In the genomic region with DNA sequence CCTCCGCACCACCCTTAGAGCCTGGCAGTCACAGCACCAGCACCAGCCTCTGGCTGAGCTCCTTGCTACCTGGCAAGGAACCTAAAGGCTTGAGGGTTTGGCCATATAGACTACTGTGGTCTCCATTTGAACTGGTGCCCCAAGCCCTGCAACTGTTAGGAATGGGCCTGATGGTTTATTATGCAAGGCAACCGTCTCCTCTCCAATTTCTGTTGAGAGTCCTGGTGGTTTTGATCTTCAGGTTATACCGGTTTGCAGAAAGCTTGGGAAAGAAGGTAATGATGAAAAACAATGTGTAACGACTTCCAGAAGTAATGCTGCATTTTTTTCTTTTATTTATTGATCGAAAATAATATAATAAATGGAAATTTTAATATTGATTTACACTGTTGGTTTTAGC, we compare ENCODE assay signal across 28 cellular contexts.
"Had no signal": no experiment of that assay in that cellular context is flagged by ENCODE, and none has a peak within 500 bp of the region (broad histone marks: within the 10 kb centered on the region; RNA-seq: fewer than 3 reads in every experiment).

No MANE protein-coding gene starts in this region.

- H3K9me3 Mint-ChIP-seq: activated B cell treated with CpG ODN at 0.5 μM for 24 hours; activated naive CD8-positive, alpha-beta T cell treated with anti-CD3 and anti-CD28 coated beads, Interleukin-2, amount 10 ng/mL, durations not matched to agents 7 days and 5 days; activated T-cell treated with anti-CD3 and anti-CD28 coated beads, Interleukin-2, amount 50 U/mL, for 4 hours; activated T-helper 2 cell treated with anti-CD3 and anti-CD28 coated beads, Interferon-gamma antibody, Interleukin-2, Interleukin-4, amounts not matched to agents 10 μg/mL and 5 μg/mL and 100 μg/mL, durations not matched to agents 14 hours and 24 hours and 36 hours; memory B cell; naive thymus-derived CD4-positive, alpha-beta T cell; neural crest cell; T-helper 1 cell treated with Interleukin-12 subunit alpha and Interleukin-12 subunit beta and Interleukin-4 antibody, amounts not matched to agents 30 μg/mL and 1 μg/mL, for 36 hours had no signal

- H3K4me1 Mint-ChIP-seq: activated B cell treated with CpG ODN at 0.5 μM for 24 hours, memory B cell, neural crest cell had no signal

- H3K4me3 Mint-ChIP-seq: activated B cell treated with CpG ODN at 0.5 μM for 24 hours; activated naive CD8-positive, alpha-beta T cell treated with anti-CD3 and anti-CD28 coated beads, Interleukin-2, amount 10 ng/mL, durations not matched to agents 7 days and 5 days; activated T-cell treated with anti-CD3 and anti-CD28 coated beads, Interleukin-2, amount 50 U/mL, for 4 hours; memory B cell; naive thymus-derived CD4-positive, alpha-beta T cell; neural crest cell; T-helper 1 cell treated with Interleukin-12 subunit alpha and Interleukin-12 subunit beta and Interleukin-4 antibody, amounts not matched to agents 30 μg/mL and 1 μg/mL, for 36 hours had no signal

- H3K4me1 ChIP-seq: gastroesophageal sphincter, upper lobe of right lung had no signal

- H3K36me3 ChIP-seq: gastroesophageal sphincter, upper lobe of right lung had no signal

- H3K4me3 ChIP-seq: gastroesophageal sphincter, upper lobe of right lung had no signal

- H3K27ac Mint-ChIP-seq: activated B cell treated with CpG ODN at 0.5 μM for 24 hours; activated naive CD8-positive, alpha-beta T cell treated with anti-CD3 and anti-CD28 coated beads, Interleukin-2, amount 10 ng/mL, durations not matched to agents 7 days and 5 days; activated T-helper 2 cell treated with anti-CD3 and anti-CD28 coated beads, Interferon-gamma antibody, Interleukin-2, Interleukin-4, amounts not matched to agents 10 μg/mL and 5 μg/mL and 100 μg/mL, durations not matched to agents 14 hours and 24 hours and 36 hours; memory B cell; naive thymus-derived CD4-positive, alpha-beta T cell; T-helper 1 cell treated with Interleukin-12 subunit alpha and Interleukin-12 subunit beta and Interleukin-4 antibody, amounts not matched to agents 30 μg/mL and 1 μg/mL, for 36 hours had no signal

- H3K27ac ChIP-seq: gastroesophageal sphincter, upper lobe of right lung had no signal

- H3K36me3 Mint-ChIP-seq: activated naive CD8-positive, alpha-beta T cell treated with anti-CD3 and anti-CD28 coated beads, Interleukin-2, amount 10 ng/mL, durations not matched to agents 7 days and 5 days; memory B cell; naive thymus-derived CD4-positive, alpha-beta T cell had no signal

- ATAC-seq: esophagus mucosa; gastroesophageal sphincter; left cardiac atrium; naive thymus-derived CD4-positive, alpha-beta T cell; sciatic nerve; upper lobe of right lung had no signal

- H3K27me3 ChIP-seq: gastroesophageal sphincter, upper lobe of right lung had no signal

- H3K9me3 ChIP-seq: gastroesophageal sphincter, upper lobe of right lung had no signal

- DNase-seq: activated B cell treated with CpG ODN at 0.5 μM for 24 hours; activated CD4-positive, alpha-beta T cell treated with anti-CD3 and anti-CD28 coated beads for 4 hours; activated CD4-positive, alpha-beta T cell treated with anti-CD3 and anti-CD28 coated beads, Interleukin-2, amount 50 U/mL, for 48 hours; activated CD8-positive, alpha-beta memory T cell treated with anti-CD3 and anti-CD28 coated beads, Interleukin-2, amount 50 U/mL, for 48 hours; activated naive CD4-positive, alpha-beta T cell treated with Interleukin-2 at 50 U/mL for 16 hours; activated naive CD8-positive, alpha-beta T cell treated with anti-CD3 and anti-CD28 coated beads, Interleukin-2, amount 10 ng/mL, durations not matched to agents 7 days and 5 days; activated T-cell treated with anti-CD3 and anti-CD28 coated beads, Interleukin-2, amount 50 U/mL, for 4 hours; amniotic stem cell; dermis blood vessel endothelial cell; effector CD8-positive, alpha-beta T cell; head of caudate nucleus; hypothalamus; left cardiac atrium; naive thymus-derived CD4-positive, alpha-beta T cell; occipital lobe; posterior cingulate gyrus; stimulated activated CD4-positive, alpha-beta T cell treated with anti-CD3 and anti-CD28 coated beads, Interleukin-2, amount 100 ng/mL, for 48 hours; stimulated activated CD8-positive, alpha-beta memory T cell treated with anti-CD3 and anti-CD28 coated beads, Interleukin-4, amount 100 ng/mL, for 48 hours; stimulated activated naive CD4-positive, alpha-beta T cell; T1000; upper lobe of right lung had no signal
